In the genomic region with DNA sequence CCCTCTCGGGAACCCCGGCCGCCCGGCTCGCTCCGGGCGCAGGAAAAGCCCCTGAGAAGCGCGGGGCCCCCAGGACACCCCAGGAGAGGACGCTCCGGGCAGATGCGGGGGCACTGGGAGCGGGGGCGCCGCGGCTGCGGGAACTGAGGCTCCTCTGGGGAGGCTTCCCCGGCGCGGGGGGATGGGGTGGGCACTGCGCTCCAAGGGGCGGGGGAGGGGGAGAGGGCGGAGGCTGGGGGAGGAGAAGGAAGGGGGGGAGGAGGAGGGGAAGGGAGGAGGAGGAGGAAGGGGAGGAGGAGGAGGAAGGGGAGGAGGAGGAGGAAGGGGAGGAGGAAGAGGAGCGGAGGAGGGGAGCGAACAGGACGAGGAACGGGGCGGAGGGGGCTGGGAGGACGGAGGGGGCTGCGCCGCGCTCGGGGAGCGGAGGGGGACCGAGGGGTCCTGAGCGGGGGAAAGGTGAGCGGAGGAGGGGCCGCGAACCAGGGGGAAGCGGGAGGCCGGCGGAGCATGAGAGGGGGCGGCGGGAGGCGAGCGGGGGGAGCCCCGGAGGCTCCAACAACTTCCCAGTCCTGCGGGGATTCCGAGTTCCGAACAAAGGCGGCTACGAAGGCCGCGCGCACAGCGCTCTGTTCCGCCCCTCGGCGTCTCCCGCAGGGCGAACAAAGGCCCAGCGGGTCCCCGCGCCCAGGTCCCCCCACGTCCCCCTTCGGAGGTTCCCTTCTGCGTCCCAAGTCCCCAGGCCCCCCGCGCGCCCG, we compare ENCODE assay signal across 9 cellular contexts. TPM values are rescaled to one million over a fixed set of nuclear protein-coding genes. Genes with fewer than 3 reads are reported as not detected.
A peak's percentile ranks its signal among the peaks of the same experiment; 100 is the strongest.
DNase-seq lines count a peak whose midpoint lies in the region; ATAC-seq and FAIRE-seq lines count a peak whose summit lies in the region.
"Had no signal": no experiment of that assay in that cellular context is flagged by ENCODE, and none has a peak within 500 bp of the region (broad histone marks: within the 10 kb centered on the region; RNA-seq: fewer than 3 reads in every experiment).

No MANE protein-coding gene starts in this region.

- H3K4me3 ChIP-seq in mesenchymal stem cell (ENCODE audit: insufficient read depth in 1 of 2, low read depth in 1 of 2, low read length in 2 of 2), result peak overlapping the region; percentile 82 to 92

- peak overlapping the region; percentile 35 to 97 for H3K4ac ChIP-seq in mesenchymal stem cell (ENCODE audit: low read depth in 1 of 2, low read length in 2 of 2)

- intact Hi-C loops in activated CD4-positive, alpha-beta T cell treated with anti-CD3 and anti-CD28 coated beads, Interleukin-2, amount 10 ng/mL, durations not matched to agents 24 days and 14 days (cut with micrococcal nuclease), result no loop called here

- ATAC-seq in HG03571 (IDR thresholded peaks at IDR 0.05; ENCODE audit: unreplicated experiment), result no peak

- H2BK12ac ChIP-seq in mesenchymal stem cell (ENCODE audit: low read length in 2 of 2), result no peak overlapping the region

- H4K8ac ChIP-seq in mesenchymal stem cell (ENCODE audit: low read length), result peak overlapping the region; percentile 24

- WGBS in mesenchymal stem cell, result 1% methylated on average over 30 of the region's 71 CpGs

- peak overlapping the region; percentile 77 for H3K4me2 ChIP-seq in mesenchymal stem cell (ENCODE audit: low read length, poor library complexity, severe bottlenecking)

- peak overlapping the region; percentile 63 to 74 for H3K18ac ChIP-seq in mesenchymal stem cell (ENCODE audit: low read depth in 1 of 2, low read length in 2 of 2)

- peak overlapping the region; percentile 96 for H2BK5ac ChIP-seq in mesenchymal stem cell (ENCODE audit: low read depth, low read length, poor library complexity, severe bottlenecking)

- H3K9me3 Mint-ChIP-seq in activated CD4-positive, alpha-beta T cell treated with anti-CD3 and anti-CD28 coated beads, Interleukin-2, amount 10 ng/mL, durations not matched to agents 24 days and 14 days, result no peaks in the 10 kb centered on the region

- H3K4me3 Mint-ChIP-seq in activated CD4-positive, alpha-beta T cell treated with anti-CD3 and anti-CD28 coated beads, Interleukin-2, amount 10 ng/mL, durations not matched to agents 24 days and 14 days, result peak overlapping the region; percentile 12

- peaks cover 0 to 27% of the 10 kb centered on the region in 2 experiments for H3K27me3 ChIP-seq in mesenchymal stem cell (ENCODE audit: control insufficient read depth in 1 of 2, insufficient read depth in 1 of 2, low read length in 2 of 2)

- no peak overlapping the region for H2AK5ac ChIP-seq in mesenchymal stem cell (ENCODE audit: low read length, severe bottlenecking)

- H3K27ac ChIP-seq in mesenchymal stem cell (ENCODE audit: low read length, poor library complexity, severe bottlenecking), result peak overlapping the region; percentile 94

- no peak overlapping the region for H3K23ac ChIP-seq in mesenchymal stem cell (ENCODE audit: low read length in 2 of 2)

- peaks cover 18% of the 10 kb centered on the region for H3K79me1 ChIP-seq in mesenchymal stem cell (replicated peaks; ENCODE audit: low read length, poor library complexity, severe bottlenecking)

- peak overlapping the region; percentile 91 for H3K9ac ChIP-seq in mesenchymal stem cell (ENCODE audit: low read length)

- peaks cover 4% of the 10 kb centered on the region for H3K4me1 Mint-ChIP-seq in activated CD4-positive, alpha-beta T cell treated with anti-CD3 and anti-CD28 coated beads, Interleukin-2, amount 10 ng/mL, durations not matched to agents 24 days and 14 days

- H3K27ac Mint-ChIP-seq in activated CD4-positive, alpha-beta T cell treated with anti-CD3 and anti-CD28 coated beads, Interleukin-2, amount 10 ng/mL, durations not matched to agents 24 days and 14 days, result no peak overlapping the region

- no peak overlapping the region for H3K14ac ChIP-seq in mesenchymal stem cell (ENCODE audit: low read length in 2 of 2)

- no peak overlapping the region for H2AFZ ChIP-seq in mesenchymal stem cell (ENCODE audit: low read depth, low read length)

- H2BK120ac ChIP-seq in mesenchymal stem cell (ENCODE audit: low read depth, low read length), result peak overlapping the region; percentile 99

- H3K36me3 ChIP-seq in mesenchymal stem cell (ENCODE audit: control insufficient read depth in 1 of 2, insufficient read depth in 2 of 2, low read depth in 1 of 2, low read length in 2 of 2), result peaks cover 0 to 38% of the 10 kb centered on the region in 2 experiments

- peaks cover 34% of the 10 kb centered on the region for H3K27me3 Mint-ChIP-seq in activated CD4-positive, alpha-beta T cell treated with anti-CD3 and anti-CD28 coated beads, Interleukin-2, amount 10 ng/mL, durations not matched to agents 24 days and 14 days

- peak; percentile 35 for FAIRE-seq in urothelium cell line (lab: Jason Lieb, UNC)

- peaks cover 34% of the 10 kb centered on the region for H3K4me1 ChIP-seq in mesenchymal stem cell (ENCODE audit: control insufficient read depth, insufficient read depth, low read depth, low read length)

- H4K91ac ChIP-seq in mesenchymal stem cell (ENCODE audit: low read length), result peak overlapping the region; percentile 57

- no peaks in the 10 kb centered on the region for H3K36me3 Mint-ChIP-seq in activated CD4-positive, alpha-beta T cell treated with anti-CD3 and anti-CD28 coated beads, Interleukin-2, amount 10 ng/mL, durations not matched to agents 24 days and 14 days (ENCODE audit: low read depth)

- no peak for DNase-seq in activated CD4-positive, alpha-beta T cell treated with anti-CD3 and anti-CD28 coated beads, Interleukin-2, amount 10 ng/mL, durations not matched to agents 24 days and 14 days
- no peak for DNase-seq in activated CD4-positive, alpha-beta T cell treated with anti-CD3 and anti-CD28 coated beads for 1 hour
- DNase-seq in ecto neural progenitor cell (ENCODE audit: low spot score) (peak; percentile 75), mesenchymal stem cell (peak; percentile 66), urothelium cell line (ENCODE audit: low spot score) (no peak), NCI-H82 (lab: John Stamatoyannopoulos, UW) (no peak), inferior parietal cortex (ENCODE audit: extremely low spot score) (no peak)
- DNase-seq: DND-41 had no signal

- H2BK15ac ChIP-seq in mesenchymal stem cell (ENCODE audit: low read depth, poor library complexity, severe bottlenecking), result peak overlapping the region; percentile 58

- H3K9me3 ChIP-seq in mesenchymal stem cell (ENCODE audit: control insufficient read depth, low read length), result no peaks in the 10 kb centered on the region

RNA-seq across cellular contexts. Expression of gene PXDN, which starts 0.7 kb away (rescaled TPM):
- total RNA-seq in activated CD4-positive, alpha-beta T cell treated with anti-CD3 and anti-CD28 coated beads, Interleukin-2, amount 10 ng/mL, durations not matched to agents 24 days and 14 days, result 1.1 and 1.3 TPM in 2 replicates
- 621 TPM for polyA plus RNA-seq in mesenchymal stem cell (2013, experiment 1 of 2)
- 614 TPM for polyA plus RNA-seq in mesenchymal stem cell (2013, experiment 2 of 2)

Comparison
In these comparisons a context has a peak if more than half of its experiments do, and no peak if none do; other contexts are left out.
1. DNase-seq: peak in ecto neural progenitor cell (single experiment) and mesenchymal stem cell (single experiment); none in activated CD4-positive, alpha-beta T cell treated with anti-CD3 and anti-CD28 coated beads, Interleukin-2, amount 10 ng/mL, durations not matched to agents 24 days and 14 days (single experiment), activated CD4-positive, alpha-beta T cell treated with anti-CD3 and anti-CD28 coated beads for 1 hour (single experiment), urothelium cell line (single experiment), NCI-H82 (single experiment) and inferior parietal cortex (single experiment).